ENCODE assay signal across 8 cellular contexts in genomic region chr2:89585558-89585920, GRCh38.
DNase-seq lines count a peak whose midpoint lies in the region; ATAC-seq, FAIRE-seq and TF ChIP-seq lines count a peak whose summit lies in the region.
"Not testable (repeated sequence)": the region's sequence is repeated elsewhere in the genome, so short reads cannot be mapped to it uniquely, and the experiment has no call there.

No MANE protein-coding gene starts in this region.

- not testable (repeated sequence) for H3K9me3 ChIP-seq in H1 (ENCODE audit: insufficient read depth in 2 of 2, low read depth in 1 of 2, low read length in 1 of 2); kidney (ENCODE audit: control insufficient read depth in 1 of 2, low read length in 2 of 2)

- H3K23me2 ChIP-seq in H1 (ENCODE audit: low read depth, low read length), result not testable (repeated sequence)

- H2AFZ ChIP-seq in ACC112 (ENCODE audit: low read length, unreplicated experiment); H1 (ENCODE audit: low read length): not testable (repeated sequence)

- not testable (repeated sequence) for H4K5ac ChIP-seq in H1 (ENCODE audit: insufficient read length, low read depth, low read length)

- H2BK5ac ChIP-seq in H1 (ENCODE audit: low read depth, low read length), result not testable (repeated sequence)

- DNase-seq in LoVo (ENCODE audit: low spot score), result peak; percentile 54
- peak; percentile 63 for DNase-seq in activated CD8-positive, alpha-beta memory T cell treated with anti-CD3 and anti-CD28 coated beads, Interleukin-2, amount 50 U/mL, for 48 hours
- DNase-seq in H1 (ENCODE audit: low read depth in 1 of 2, low spot score in 2 of 2), result peak; percentile 1 to 67
- DNase-seq in kidney, result peak; percentile 82
- DNase-seq in sciatic nerve (ENCODE audit: low spot score), result peak; percentile 70

- TF ChIP-seq RAD21 in H1 (IDR thresholded peaks at IDR 0.05 in 1 of 2, conservative IDR thresholded peaks at IDR 0.05 in 1 of 2; ENCODE audit: low read depth in 2 of 2, low read length in 2 of 2), result not testable (repeated sequence)

- not testable (repeated sequence) for H2BK120ac ChIP-seq in H1 (replicated peaks; ENCODE audit: low read depth, low read length)

- H3K79me1 ChIP-seq in H1 (ENCODE audit: low read depth, low read length), result not testable (repeated sequence)

- not testable (repeated sequence) for H2BK20ac ChIP-seq in H1 (ENCODE audit: low read length)

- TF ChIP-seq EP300 in H1 (IDR thresholded peaks at IDR 0.05; ENCODE audit: borderline replicate concordance in 1 of 2, low read depth in 2 of 2, low read length in 2 of 2), result not testable (repeated sequence)

- H2AK5ac ChIP-seq in H1 (ENCODE audit: low read depth, low read length), result not testable (repeated sequence)

- H3K27ac ChIP-seq in ACC112 (ENCODE audit: low read depth, low read length); H1 (ENCODE audit: low read depth, low read length); kidney (ENCODE audit: low read depth in 2 of 2, low read length in 2 of 2): not testable (repeated sequence)

- not testable (repeated sequence) for H2BK12ac ChIP-seq in H1 (ENCODE audit: low read depth, low read length)

- peak overlapping the region in 1 of 2 experiments; percentile 38; a peak in 2 of 4 replicates for H3K4me2 ChIP-seq in H1 (ENCODE audit: insufficient read depth in 1 of 2, low read depth in 2 of 2, low read length in 2 of 2)

- H3K4me1 ChIP-seq in ACC112 (ENCODE audit: control insufficient read depth, insufficient read depth, low read length, unreplicated experiment); H1 (replicated peaks in 1 of 4; ENCODE audit: control insufficient read depth in 3 of 4, insufficient read depth in 4 of 4, low read length in 3 of 4); kidney (ENCODE audit: control insufficient read depth in 1 of 2, insufficient read depth in 1 of 2, low read depth in 1 of 2, low read length in 2 of 2): not testable (repeated sequence)

- not testable (repeated sequence) for H3K14ac ChIP-seq in H1 (ENCODE audit: insufficient read length)

- not testable (repeated sequence) for H3K79me2 ChIP-seq in ACC112 (ENCODE audit: control insufficient read depth, insufficient read depth, low read length, unreplicated experiment); H1 (ENCODE audit: control insufficient read depth in 1 of 2, insufficient read depth in 2 of 2, low read length in 2 of 2)

- not testable (repeated sequence) for H4K91ac ChIP-seq in H1 (replicated peaks; ENCODE audit: insufficient read length, low read length)

- H3K27me3 ChIP-seq in ACC112 (ENCODE audit: insufficient read depth, low read length); H1 (replicated peaks in 1 of 4; ENCODE audit: control insufficient read depth in 3 of 4, extremely low read depth in 1 of 4, insufficient read depth in 3 of 4, low read length in 3 of 4): not testable (repeated sequence)

- H3K56ac ChIP-seq in H1 (replicated peaks; ENCODE audit: insufficient read length, low read depth, low read length), result not testable (repeated sequence)

- POLR2A ChIA-PET in H1 (lab: Charles Lee; ENCODE audit: partially characterized antibody), result not testable (repeated sequence)

- TF ChIP-seq CTCF in H1 (IDR thresholded peaks at IDR 0.05; ENCODE audit: control extremely low read depth in 1 of 3, insufficient read depth in 1 of 3, low read depth in 1 of 3, low read length in 3 of 3); kidney (IDR thresholded peaks at IDR 0.05; ENCODE audit: borderline replicate concordance, extremely low read depth, insufficient read depth): not testable (repeated sequence)

- CTCF ChIA-PET in H1 (lab: Charles Lee; ENCODE audit: partially characterized antibody), result not testable (repeated sequence)

- FAIRE-seq in H1 (lab: Jason Lieb, UNC); kidney (lab: Jason Lieb, UNC): not testable (repeated sequence)

- not testable (repeated sequence) for H3K23ac ChIP-seq in H1 (ENCODE audit: insufficient read length)

- H4K8ac ChIP-seq in H1 (ENCODE audit: extremely low read depth, insufficient read depth, low read length), result not testable (repeated sequence)

- H3K36me3 ChIP-seq in ACC112 (ENCODE audit: insufficient read depth, low read length); H1 (ENCODE audit: control insufficient read depth in 2 of 4, insufficient read depth in 4 of 4, low read length in 3 of 4); kidney (ENCODE audit: control insufficient read depth in 1 of 2, insufficient read depth in 2 of 2, low read length in 2 of 2): not testable (repeated sequence)

- not testable (repeated sequence) for H3K18ac ChIP-seq in H1 (ENCODE audit: extremely low read depth, low read length)

- H3K9ac ChIP-seq in H1 (replicated peaks in 1 of 4; ENCODE audit: extremely low read depth in 1 of 4, low read depth in 3 of 4, low read length in 3 of 4); kidney (ENCODE audit: low read length in 2 of 2): not testable (repeated sequence)

- WGBS in H1 (ENCODE audit: extremely low coverage in 1 of 2, insufficient coverage in 1 of 2, insufficient read length in 1 of 2, insufficient replicate concordance in 2 of 2, low coverage in 1 of 2, low lambda C conversion rate in 2 of 2, missing lambda C conversion rate in 1 of 2), 2 experiments, result 83% methylated on average over 17 of the region's 34 CpGs; no CpG with 5 or more reads in 1 of the 2 experiments

- not testable (repeated sequence) for TF ChIP-seq POLR2A in H1 (IDR thresholded peaks at IDR 0.05; ENCODE audit: control extremely low read depth in 1 of 2, low read depth in 2 of 2, low read length in 2 of 2)

- not testable (repeated sequence) for H2BK15ac ChIP-seq in H1 (ENCODE audit: low read length)

- peak overlapping the region; percentile 65; the same call in 1 of the 2 replicates for H3K4me3 ChIP-seq in ACC112 (ENCODE audit: low read depth, low read length)
- not testable (repeated sequence) for H3K4me3 ChIP-seq in H1 (ENCODE audit: extremely low read depth in 1 of 4, insufficient read depth in 2 of 4, low read depth in 3 of 4, low read length in 4 of 4)
- H3K4me3 ChIP-seq in kidney (ENCODE audit: low read length in 2 of 2), result peak overlapping the region in 1 of 2 donors; percentile 63

- H3K4ac ChIP-seq in H1 (replicated peaks; ENCODE audit: insufficient read length, low read depth, low read length), result not testable (repeated sequence)

- intact Hi-C loops in kidney (cut with DNase I); sciatic nerve (cut with DNase I): not testable (repeated sequence)

- ATAC-seq in GM19023 (IDR thresholded peaks at IDR 0.05; ENCODE audit: unreplicated experiment), result peak; percentile 100
- ATAC-seq in HG02798 (IDR thresholded peaks at IDR 0.05; ENCODE audit: poor library complexity, unreplicated experiment), result peak; percentile 100
- ATAC-seq in sciatic nerve, result peak; percentile 97

- not testable (repeated sequence) for H4K20me1 ChIP-seq in H1 (replicated peaks in 1 of 2; ENCODE audit: control insufficient read depth in 1 of 2, insufficient read depth in 2 of 2, low read length in 2 of 2)
